Comparison of ENCODE assay signal across 19 cellular contexts in the genomic region with DNA sequence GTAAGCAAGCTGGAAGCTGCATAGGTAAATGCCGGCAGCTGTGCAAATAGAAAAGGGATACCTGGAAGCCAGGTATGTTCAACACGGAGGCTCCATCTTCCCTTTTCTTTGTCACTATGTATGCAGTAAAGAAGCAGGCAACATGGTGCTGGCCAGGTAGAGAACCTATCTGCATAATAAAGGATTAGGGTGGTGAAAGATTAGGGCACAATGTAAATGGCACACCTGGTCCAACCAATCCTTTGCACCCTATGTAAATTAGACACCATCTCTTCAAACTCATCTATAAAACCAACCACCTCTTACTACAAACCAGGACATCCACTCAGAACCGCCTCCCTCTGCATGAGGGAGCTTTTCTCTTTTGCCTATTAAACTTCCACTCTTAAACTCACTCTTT. TPM values are rescaled to one million over a fixed set of nuclear protein-coding genes. Genes with fewer than 3 reads are reported as not detected.
A peak's percentile ranks its signal among the peaks of the same experiment; 100 is the strongest.
DNase-seq lines count a peak whose midpoint lies in the region; ATAC-seq lines count a peak whose summit lies in the region.
"Had no signal": no experiment of that assay in that cellular context is flagged by ENCODE, and none has a peak within 500 bp of the region (broad histone marks: within the 10 kb centered on the region; RNA-seq: fewer than 3 reads in every experiment).

No MANE protein-coding gene starts in this region.

- H3K9me3 Mint-ChIP-seq in naive thymus-derived CD4-positive, alpha-beta T cell, result peaks cover 0 to 1% (median 0%) of the 10 kb centered on the region in 11 donors
- H3K9me3 Mint-ChIP-seq: CD14-positive monocyte, HFFc6 had no signal

- peaks cover 0 to 8% (median 0%) of the 10 kb centered on the region in 5 donors for H3K27me3 Mint-ChIP-seq in naive thymus-derived CD4-positive, alpha-beta T cell

- no peaks in the 10 kb centered on the region for H3K27me3 ChIP-seq in naive thymus-derived CD4-positive, alpha-beta T cell (ENCODE audit: control insufficient read depth in 2 of 2, insufficient read depth in 2 of 2, low read length in 2 of 2)
- H3K27me3 ChIP-seq: SJCRH30 had no signal

- H3K27ac ChIP-seq in naive thymus-derived CD4-positive, alpha-beta T cell (ENCODE audit: low read depth, low read length), result no peak overlapping the region
- H3K27ac ChIP-seq: A549, GM23248, RWPE1, SJCRH30 had no signal

- H3K27ac Mint-ChIP-seq in naive thymus-derived CD4-positive, alpha-beta T cell, result no peak overlapping the region
- H3K27ac Mint-ChIP-seq: CD14-positive monocyte, HFFc6 had no signal

- intact Hi-C loops in naive thymus-derived CD4-positive, alpha-beta T cell (cut with micrococcal nuclease), result no loop called here

- CTCF ChIA-PET in naive thymus-derived CD4-positive, alpha-beta T cell (lab: Charles Lee), result no interaction called here

- H3K4me1 Mint-ChIP-seq in naive thymus-derived CD4-positive, alpha-beta T cell, result no peaks in the 10 kb centered on the region
- H3K4me1 Mint-ChIP-seq: CD14-positive monocyte had no signal

- no peaks in the 10 kb centered on the region for H3K4me1 ChIP-seq in naive thymus-derived CD4-positive, alpha-beta T cell (ENCODE audit: control insufficient read depth in 2 of 2, insufficient read depth in 2 of 2, low read length in 2 of 2)
- H3K4me1 ChIP-seq: SJCRH30 had no signal

- POLR2A ChIA-PET in naive thymus-derived CD4-positive, alpha-beta T cell (lab: Charles Lee), result no interaction called here

- no peaks in the 10 kb centered on the region for H3K36me3 Mint-ChIP-seq in naive thymus-derived CD4-positive, alpha-beta T cell
- H3K36me3 Mint-ChIP-seq: CD14-positive monocyte had no signal

- H3K36me3 ChIP-seq in naive thymus-derived CD4-positive, alpha-beta T cell (ENCODE audit: control insufficient read depth in 2 of 3, insufficient read depth in 3 of 3, low read length in 3 of 3), result no peaks in the 10 kb centered on the region
- H3K36me3 ChIP-seq: SJCRH30 had no signal

- DNase-seq in NCI-H2107 treated with DMSO at 0.1 percent for 48 hours (lab: John Stamatoyannopoulos, UW; ENCODE audit: unreplicated experiment) (peak; percentile 6), NCI-H2107 (lab: John Stamatoyannopoulos, UW) (no peak), NCI-H146 (lab: John Stamatoyannopoulos, UW) (peak; percentile 98), NCI-H526 treated with DMSO at 0.1 percent for 48 hours (lab: John Stamatoyannopoulos, UW) (peak; percentile 18), iPS DF 19.7 (ENCODE audit: low read depth, low spot score) (peak; percentile 20)
- no peak for DNase-seq in naive thymus-derived CD4-positive, alpha-beta T cell
- DNase-seq: GF-D8; GM23248; HFFc6; KBM-7; NCI-H2227 treated with DMSO at 0.1 percent for 48 hours; NK-92 treated with Interleukin-12 subunit alpha and Interleukin-12 subunit beta, amount 100 ng/mL, for 24 hours; OCI-M1; SJCRH30 had no signal

- no peaks in the 10 kb centered on the region for H3K9me3 ChIP-seq in naive thymus-derived CD4-positive, alpha-beta T cell (ENCODE audit: control insufficient read depth in 2 of 3, low read length in 3 of 3)
- H3K9me3 ChIP-seq: A549, SJCRH30 had no signal

- no peak overlapping the region for H3K4me3 Mint-ChIP-seq in naive thymus-derived CD4-positive, alpha-beta T cell
- H3K4me3 Mint-ChIP-seq: CD14-positive monocyte, HFFc6 had no signal

- H3K4me3 ChIP-seq in naive thymus-derived CD4-positive, alpha-beta T cell (ENCODE audit: low read length), result no peak overlapping the region
- H3K4me3 ChIP-seq: A549, GM23248, SJCRH30 had no signal

- ATAC-seq in HG03378 (IDR thresholded peaks at IDR 0.05; ENCODE audit: unreplicated experiment) (no peak), HG03442 (IDR thresholded peaks at IDR 0.05; ENCODE audit: unreplicated experiment) (no peak)
- no peak for ATAC-seq in naive thymus-derived CD4-positive, alpha-beta T cell
- ATAC-seq: A549 had no signal

RNA-seq across cellular contexts. Expression of a gene that starts 32.3 kb away (rescaled TPM):
- total RNA-seq in naive thymus-derived CD4-positive, alpha-beta T cell, result 1,000 to 10,000 TPM; 2,254 to 4,907 (median 2,729) TPM
- over 10,000 TPM; 10,630 to 13,249 TPM for polyA plus RNA-seq in naive thymus-derived CD4-positive, alpha-beta T cell

RNA-seq across cellular contexts. Expression of a gene that starts 44.8 kb away (rescaled TPM):
- total RNA-seq in naive thymus-derived CD4-positive, alpha-beta T cell, result 10 to 100 TPM in 3 of 5 experiments, 1 to 10 TPM in 2; 7.5 to 39.7 (median 13.3) TPM
- 10 to 100 TPM; 12.0 to 14.2 TPM for polyA plus RNA-seq in naive thymus-derived CD4-positive, alpha-beta T cell

Comparison
In these comparisons a context has a peak if more than half of its experiments do, and no peak if none do; other contexts are left out.
1. DNase-seq: peak in NCI-H2107 treated with DMSO at 0.1 percent for 48 hours (single experiment), NCI-H146 (single experiment), NCI-H526 treated with DMSO at 0.1 percent for 48 hours (single experiment) and iPS DF 19.7 (single experiment); none in NCI-H2107 (single experiment) and naive thymus-derived CD4-positive, alpha-beta T cell (0 of 9).